Comparison of ENCODE assay signal across 24 cellular contexts in the genomic region with DNA sequence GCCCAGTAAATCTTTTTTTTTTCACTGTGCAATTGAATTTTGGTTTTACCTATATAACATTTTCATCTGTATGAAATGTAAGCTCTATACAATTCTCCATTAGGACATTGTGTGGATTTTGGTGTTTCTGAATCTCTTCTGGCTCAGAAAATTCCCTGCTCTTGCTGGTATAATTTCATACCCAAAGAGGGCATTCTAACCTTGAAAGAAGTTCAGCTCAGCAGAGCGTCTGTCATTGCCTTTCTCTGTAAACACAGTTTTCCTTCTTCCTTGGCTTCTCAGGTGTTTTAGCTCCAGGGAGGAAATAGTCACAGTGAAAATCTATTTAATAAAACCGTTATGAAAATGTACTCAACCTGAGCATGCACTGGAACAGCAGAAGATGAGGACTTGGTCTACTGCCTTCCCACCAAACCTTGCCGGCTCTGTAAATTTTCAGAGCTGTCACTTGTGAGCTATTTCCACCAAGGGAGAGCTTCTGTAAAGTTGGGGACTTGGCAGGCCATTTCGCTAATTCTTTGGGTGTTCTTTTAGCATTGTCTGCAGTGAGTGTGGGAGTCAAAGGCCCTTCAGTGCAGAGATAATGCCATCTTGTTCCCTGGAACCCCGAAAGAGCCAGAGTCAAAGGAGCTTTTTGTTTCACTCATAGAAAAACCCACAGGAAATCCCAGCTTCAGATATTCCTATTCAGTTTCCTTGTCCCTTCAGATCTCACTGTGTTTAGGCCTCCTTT. TPM values are rescaled to one million over a fixed set of nuclear protein-coding genes. Genes with fewer than 3 reads are reported as not detected.
DNase-seq lines count a peak whose midpoint lies in the region; TF ChIP-seq lines count a peak whose summit lies in the region.
"Had no signal": no experiment of that assay in that cellular context is flagged by ENCODE, and none has a peak within 500 bp of the region (broad histone marks: within the 10 kb centered on the region; RNA-seq: fewer than 3 reads in every experiment).

No MANE protein-coding gene starts in this region.

- H3K9me3 Mint-ChIP-seq in nephron progenitor cell = peaks cover 22% of the 10 kb centered on the region
- H3K9me3 Mint-ChIP-seq in activated CD4-positive, alpha-beta memory T cell treated with anti-CD3 and anti-CD28 coated beads, Interleukin-2, amount 10 ng/mL, durations not matched to agents 7 days and 5 days = peaks cover 6% of the 10 kb centered on the region
- H3K9me3 Mint-ChIP-seq: activated T-cell treated with anti-CD3 and anti-CD28 coated beads, Interleukin-2, amount 50 U/mL, for 24 hours; natural killer cell treated with Interleukin-12 subunit alpha and Interleukin-12 subunit beta and Interleukin-15 and Interleukin-18, amount 100 ng/mL, for 72 hours; stimulated activated effector memory CD8-positive, alpha-beta T cell treated with anti-CD3 and anti-CD28 coated beads, Interleukin-12 subunit alpha, Interleukin-12 subunit beta, amount 100 ng/mL, for 72 hours had no signal

- CTCF ChIA-PET in activated CD4-positive, alpha-beta memory T cell treated with anti-CD3 and anti-CD28 coated beads, Interleukin-2, amount 10 ng/mL, durations not matched to agents 7 days and 5 days (lab: Charles Lee) = no interaction called here

- peak overlapping the region in 24 of 59 donors; percentile 2 to 52 (median 18) for H3K4me3 ChIP-seq in dorsolateral prefrontal cortex
- H3K4me3 ChIP-seq: MG63, thyroid gland had no signal

- intact Hi-C loops in dorsolateral prefrontal cortex (cut with DNase I) = loop anchor here in 1 of 2 donors (5.0 kb wide), 1 partner anchor 55 kb away; no protein-coding TSS in a partner anchor
- intact Hi-C loops in posterior vena cava (cut with DNase I) = no loop called here

- TF ChIP-seq CTCF in dorsolateral prefrontal cortex (IDR thresholded peaks at IDR 0.05 in 54 of 56, conservative IDR thresholded peaks at IDR 0.05 in 2 of 56; ENCODE audit: low read depth in 1 of 56, partially characterized antibody in 56 of 56) (peak in 37 of 56 donors; percentile 5 to 43 (median 26)), nephron progenitor cell (IDR thresholded peaks at IDR 0.05) (no peak)

- H3K36me3 Mint-ChIP-seq in nephron progenitor cell (ENCODE audit: low read depth) = peaks cover 14% of the 10 kb centered on the region
- H3K36me3 Mint-ChIP-seq in activated CD4-positive, alpha-beta memory T cell treated with anti-CD3 and anti-CD28 coated beads, Interleukin-2, amount 10 ng/mL, durations not matched to agents 7 days and 5 days (ENCODE audit: low read depth) = peaks cover 19% of the 10 kb centered on the region
- H3K36me3 Mint-ChIP-seq: stimulated activated effector memory CD8-positive, alpha-beta T cell treated with anti-CD3 and anti-CD28 coated beads, Interleukin-12 subunit alpha, Interleukin-12 subunit beta, amount 100 ng/mL, for 72 hours had no signal

- peaks cover 4% of the 10 kb centered on the region for H3K27me3 Mint-ChIP-seq in nephron progenitor cell (ENCODE audit: low read depth, poor library complexity)
- H3K27me3 Mint-ChIP-seq in activated CD4-positive, alpha-beta memory T cell treated with anti-CD3 and anti-CD28 coated beads, Interleukin-2, amount 10 ng/mL, durations not matched to agents 7 days and 5 days = no peaks in the 10 kb centered on the region
- H3K27me3 Mint-ChIP-seq: activated CD4-positive, alpha-beta memory T cell treated with anti-CD3 and anti-CD28 coated beads for 36 hours; activated T-cell treated with anti-CD3 and anti-CD28 coated beads, Interleukin-2, amount 50 U/mL, for 24 hours; IgD-negative memory B cell had no signal

- DNase-seq in Ammon's horn (ENCODE audit: low spot score) (peak; percentile 80), NCI-H146 (lab: John Stamatoyannopoulos, UW) (peak; percentile 36), dorsolateral prefrontal cortex (peak in 2 of 10 donors; percentile 44 to 55), nephron progenitor cell (no peak), activated gamma-delta T cell (lab: John Stamatoyannopoulos, UW) (no peak), posterior vena cava (ENCODE audit: low spot score) (no peak), HuH-7.5 (ENCODE audit: low spot score) (no peak)
- no peak for DNase-seq in activated CD4-positive, alpha-beta memory T cell treated with anti-CD3 and anti-CD28 coated beads, Interleukin-2, amount 10 ng/mL, durations not matched to agents 7 days and 5 days
- DNase-seq: activated CD4-positive, alpha-beta memory T cell treated with anti-CD3 and anti-CD28 coated beads for 36 hours; activated naive CD4-positive, alpha-beta T cell treated with anti-CD3 and anti-CD28 coated beads for 36 hours; activated T-cell treated with anti-CD3 and anti-CD28 coated beads, Interleukin-2, amount 50 U/mL, for 24 hours; aorta; endodermal cell; MG63; NCI-H187 treated with DMSO at 0.1 percent for 48 hours; NCI-H524 treated with DMSO at 0.1 percent for 48 hours; retina; SHP77; stimulated activated CD4-positive, alpha-beta T cell treated with anti-CD3 and anti-CD28 coated beads, Interleukin-15, amount 100 ng/mL, for 24 hours; thyroid gland had no signal

- H3K27me3 ChIP-seq in dorsolateral prefrontal cortex = no peaks in the 10 kb centered on the region
- H3K27me3 ChIP-seq: MG63, thyroid gland had no signal

- POLR2A ChIA-PET in activated CD4-positive, alpha-beta memory T cell treated with anti-CD3 and anti-CD28 coated beads, Interleukin-2, amount 10 ng/mL, durations not matched to agents 7 days and 5 days (lab: Charles Lee) = no interaction called here

- peak overlapping the region; percentile 61 for H3K27ac Mint-ChIP-seq in nephron progenitor cell
- no peak overlapping the region for H3K27ac Mint-ChIP-seq in activated CD4-positive, alpha-beta memory T cell treated with anti-CD3 and anti-CD28 coated beads, Interleukin-2, amount 10 ng/mL, durations not matched to agents 7 days and 5 days
- H3K27ac Mint-ChIP-seq: activated CD4-positive, alpha-beta memory T cell treated with anti-CD3 and anti-CD28 coated beads for 36 hours; activated naive CD4-positive, alpha-beta T cell treated with anti-CD3 and anti-CD28 coated beads for 36 hours; activated T-cell treated with anti-CD3 and anti-CD28 coated beads, Interleukin-2, amount 50 U/mL, for 24 hours; endodermal cell; IgD-negative memory B cell; memory B cell; natural killer cell treated with Interleukin-12 subunit alpha and Interleukin-12 subunit beta and Interleukin-15 and Interleukin-18, amount 100 ng/mL, for 72 hours; stimulated activated effector memory CD8-positive, alpha-beta T cell treated with anti-CD3 and anti-CD28 coated beads, Interleukin-12 subunit alpha, Interleukin-12 subunit beta, amount 100 ng/mL, for 72 hours had no signal

- peak overlapping the region; percentile 40 to 95 (median 86) for H3K27ac ChIP-seq in dorsolateral prefrontal cortex
- H3K27ac ChIP-seq: thyroid gland had no signal

- H3K4me1 Mint-ChIP-seq in nephron progenitor cell = no peaks in the 10 kb centered on the region
- H3K4me1 Mint-ChIP-seq in activated CD4-positive, alpha-beta memory T cell treated with anti-CD3 and anti-CD28 coated beads, Interleukin-2, amount 10 ng/mL, durations not matched to agents 7 days and 5 days = no peaks in the 10 kb centered on the region
- H3K4me1 Mint-ChIP-seq: endodermal cell; stimulated activated effector memory CD8-positive, alpha-beta T cell treated with anti-CD3 and anti-CD28 coated beads, Interleukin-12 subunit alpha, Interleukin-12 subunit beta, amount 100 ng/mL, for 72 hours had no signal

- no peak overlapping the region for H3K4me3 Mint-ChIP-seq in nephron progenitor cell
- no peak overlapping the region for H3K4me3 Mint-ChIP-seq in activated CD4-positive, alpha-beta memory T cell treated with anti-CD3 and anti-CD28 coated beads, Interleukin-2, amount 10 ng/mL, durations not matched to agents 7 days and 5 days
- H3K4me3 Mint-ChIP-seq: activated CD4-positive, alpha-beta memory T cell treated with anti-CD3 and anti-CD28 coated beads for 36 hours; activated naive CD4-positive, alpha-beta T cell treated with anti-CD3 and anti-CD28 coated beads for 36 hours; activated T-cell treated with anti-CD3 and anti-CD28 coated beads, Interleukin-2, amount 50 U/mL, for 24 hours; endodermal cell; IgD-negative memory B cell; memory B cell; natural killer cell treated with Interleukin-12 subunit alpha and Interleukin-12 subunit beta and Interleukin-15 and Interleukin-18, amount 100 ng/mL, for 72 hours; stimulated activated effector memory CD8-positive, alpha-beta T cell treated with anti-CD3 and anti-CD28 coated beads, Interleukin-12 subunit alpha, Interleukin-12 subunit beta, amount 100 ng/mL, for 72 hours had no signal

RNA-seq across cellular contexts. Expression of gene DISC1, which starts 16.2 kb away (rescaled TPM):
- total RNA-seq in dorsolateral prefrontal cortex (10 to 100 TPM in 100 of 120 experiments, 1 to 10 TPM in 20; 6.5 to 25.1 (median 12.5) TPM), posterior vena cava (10 to 100 TPM in 1 of 2 donors, 1 to 10 TPM in 1; 7.9 to 10.9 TPM)
- 10 to 100 TPM; 17.5 to 18.0 TPM for total RNA-seq in activated CD4-positive, alpha-beta memory T cell treated with anti-CD3 and anti-CD28 coated beads, Interleukin-2, amount 10 ng/mL, durations not matched to agents 7 days and 5 days

Comparison
In these comparisons a context has a peak if more than half of its experiments do, and no peak if none do; other contexts are left out.
1. DNase-seq: peak in Ammon's horn (single experiment) and NCI-H146 (single experiment); none in nephron progenitor cell (single experiment), activated gamma-delta T cell (single experiment), activated CD4-positive, alpha-beta memory T cell treated with anti-CD3 and anti-CD28 coated beads, Interleukin-2, amount 10 ng/mL, durations not matched to agents 7 days and 5 days (single experiment), posterior vena cava (single experiment) and HuH-7.5 (single experiment).